Comparison of ENCODE assay signal across 3 cellular contexts in the genomic region with DNA sequence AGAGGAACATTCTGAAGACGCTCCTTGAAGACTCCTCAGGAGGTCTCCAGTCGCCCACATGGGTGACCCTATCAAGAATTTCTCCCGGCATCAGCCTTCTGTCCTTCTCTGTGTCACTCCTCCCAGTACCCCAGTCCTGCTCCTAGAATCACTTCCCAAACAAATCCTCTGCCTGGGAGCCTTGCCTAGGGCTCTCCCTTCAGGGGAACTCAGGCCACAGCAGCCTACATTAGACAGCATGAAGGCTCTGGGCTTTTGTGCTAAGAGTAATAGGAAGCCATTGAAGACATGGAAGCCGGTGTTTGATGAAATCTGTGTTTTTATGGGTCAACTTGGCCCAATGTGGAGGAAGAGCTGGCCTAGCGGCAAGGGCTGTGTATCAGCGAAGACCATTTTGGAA. TPM values are rescaled to one million over a fixed set of nuclear protein-coding genes. Genes with fewer than 3 reads are reported as not detected.
"Had no signal": no experiment of that assay in that cellular context is flagged by ENCODE, and none has a peak within 500 bp of the region (broad histone marks: within the 10 kb centered on the region; RNA-seq: fewer than 3 reads in every experiment).

No MANE protein-coding gene starts in this region.

RNA-seq across cellular contexts. Expression of gene APOL4, which starts 13.7 kb away (rescaled TPM):
- total RNA-seq: neural crest cell, progenitor cell of endocrine pancreas, renal cortical epithelial cell had no signal

RNA-seq across cellular contexts. Expression of gene APOL3, which starts 27.3 kb away (rescaled TPM):
- total RNA-seq: neural crest cell, progenitor cell of endocrine pancreas had no signal
